8 cellular contexts compared by ENCODE assay signal in the genomic region with DNA sequence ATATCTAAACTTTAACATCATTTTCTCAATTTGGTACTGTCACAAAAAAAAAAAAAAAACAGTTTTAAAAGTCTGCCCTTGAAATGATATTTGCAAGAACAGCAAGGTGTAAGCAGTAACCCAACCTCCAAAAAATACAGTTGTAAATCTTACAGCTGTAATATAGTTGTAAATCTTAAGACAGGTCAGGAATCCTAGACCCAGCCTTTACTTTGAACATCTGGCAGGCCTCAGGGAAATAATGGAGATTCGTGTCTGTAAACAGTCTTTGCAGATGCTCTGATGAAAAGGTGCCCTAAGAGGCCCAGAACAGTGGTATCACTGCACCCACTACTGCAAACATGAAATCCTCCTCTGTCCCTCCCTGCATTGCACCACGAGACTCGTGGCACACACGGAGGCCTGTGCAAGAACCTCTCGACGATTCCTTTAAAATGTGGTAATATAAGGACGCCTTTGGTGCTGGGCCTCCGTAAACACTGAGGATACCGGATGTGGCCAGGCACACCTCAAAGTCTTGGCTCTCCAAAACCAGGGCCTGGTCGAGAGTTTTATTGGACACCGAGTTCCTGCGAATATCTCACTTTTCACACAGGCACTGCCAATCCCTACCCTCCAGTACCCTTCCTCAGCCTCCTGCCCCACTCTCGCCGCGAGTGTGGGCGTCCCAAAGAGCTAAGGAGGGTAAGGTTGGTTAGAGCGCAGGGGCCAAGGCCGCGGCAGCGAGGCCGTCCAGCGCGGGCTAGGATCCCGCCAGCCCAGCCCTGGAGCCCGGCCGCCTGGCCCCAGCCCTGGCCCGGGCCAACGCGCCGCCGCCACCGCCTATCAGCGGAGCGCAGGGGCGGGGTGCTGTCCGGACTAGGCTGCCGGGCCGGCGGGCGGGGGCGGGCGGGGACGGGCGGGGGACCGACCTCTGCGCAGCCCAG. TPM values are rescaled to one million over a fixed set of nuclear protein-coding genes. Genes with fewer than 3 reads are reported as not detected.
DNase-seq lines count a peak whose midpoint lies in the region; ATAC-seq, FAIRE-seq and TF ChIP-seq lines count a peak whose summit lies in the region.

No MANE protein-coding gene starts in this region.

- H3K4me3 ChIP-seq in GM12864 (ENCODE audit: low read depth, low read length) (peak overlapping the region; percentile 96), GM23248 (peak overlapping the region; percentile 98), iPS-20b (ENCODE audit: low read length) (peak overlapping the region; percentile 83), small intestine (ENCODE audit: low read depth in 1 of 2, low read length in 2 of 2) (peak overlapping the region; percentile 77 to 100)

- H3K4me3 Mint-ChIP-seq in T-helper 17 cell: peak overlapping the region; percentile 86
- H3K4me3 Mint-ChIP-seq in brain: peak overlapping the region; percentile 75 to 90 (median 81)

- H3K36me3 ChIP-seq in GM23248 (ENCODE audit: low read depth): no peaks in the 10 kb centered on the region
- H3K36me3 ChIP-seq in KOPT-K1 (ENCODE audit: insufficient read depth, low read length): no peaks in the 10 kb centered on the region
- H3K36me3 ChIP-seq in iPS-20b (ENCODE audit: insufficient read depth, low read depth, low read length): no peaks in the 10 kb centered on the region; the same call in 1 of the 2 replicates
- no peaks in the 10 kb centered on the region for H3K36me3 ChIP-seq in small intestine (ENCODE audit: control insufficient read depth in 2 of 2, insufficient read depth in 2 of 2, low read length in 2 of 2)

- H2AFZ ChIP-seq in GM23248: peak overlapping the region; percentile 87

- peaks cover 50% of the 10 kb centered on the region for H3K4me1 Mint-ChIP-seq in T-helper 17 cell
- peaks cover 84% of the 10 kb centered on the region for H3K4me1 Mint-ChIP-seq in brain

- H4K20me1 ChIP-seq in GM23248 (ENCODE audit: insufficient read depth): no peaks in the 10 kb centered on the region

- H3K36me3 Mint-ChIP-seq in T-helper 17 cell (ENCODE audit: low read depth): peaks cover 2% of the 10 kb centered on the region
- H3K36me3 Mint-ChIP-seq in brain: peaks cover 47% of the 10 kb centered on the region

- no peak for FAIRE-seq in small intestine (lab: Jason Lieb, UNC)

- H3K9ac ChIP-seq in GM23248 (peak overlapping the region; percentile 95), iPS-20b (ENCODE audit: low read depth, low read length) (peak overlapping the region; percentile 85)

- no peaks in the 10 kb centered on the region for H3K9me3 ChIP-seq in GM23248 (ENCODE audit: low read depth)
- no peaks in the 10 kb centered on the region for H3K9me3 ChIP-seq in KOPT-K1 (ENCODE audit: insufficient read depth, low read length, poor library complexity, severe bottlenecking)
- H3K9me3 ChIP-seq in T-helper 17 cell (ENCODE audit: control insufficient read depth, low read length, poor library complexity, severe bottlenecking): no peaks in the 10 kb centered on the region
- no peaks in the 10 kb centered on the region for H3K9me3 ChIP-seq in iPS-20b (ENCODE audit: insufficient read depth, low read depth, low read length)
- H3K9me3 ChIP-seq in small intestine (ENCODE audit: control insufficient read depth, low read depth): no peaks in the 10 kb centered on the region

- in situ Hi-C loops in GM23248 (cut with MboI): no loop called here

- DNase-seq in GM12864 (ENCODE audit: low read depth) (no peak), GM23248 (peak; percentile 56), T-helper 17 cell (peak in 2 of 3 donors; percentile 44 to 54), small intestine (peak; percentile 70), NCI-H187 treated with DMSO at 0.1 percent for 48 hours (lab: John Stamatoyannopoulos, UW) (no peak)

- H3K4me2 ChIP-seq in GM23248 (ENCODE audit: unreplicated experiment): peak overlapping the region; percentile 81

- H3K27me3 Mint-ChIP-seq in T-helper 17 cell (no peaks in the 10 kb centered on the region), brain (peaks cover 6% of the 10 kb centered on the region)

- peaks cover 25% of the 10 kb centered on the region for H3F3A ChIP-seq in GM23248 (ENCODE audit: insufficient read depth)

- H3K79me2 ChIP-seq in GM23248 (ENCODE audit: insufficient read depth): peaks cover 91% of the 10 kb centered on the region

- H3K4me1 ChIP-seq in GM23248 (ENCODE audit: insufficient read depth) (peaks cover 34% of the 10 kb centered on the region), iPS-20b (ENCODE audit: insufficient read depth, low read length) (peaks cover 33% of the 10 kb centered on the region), small intestine (ENCODE audit: control insufficient read depth in 2 of 2, insufficient read depth in 1 of 2, low read depth in 1 of 2, low read length in 1 of 2) (peaks cover 4 to 7% of the 10 kb centered on the region in 2 donors)

- peak overlapping the region; percentile 95 for H3K27ac ChIP-seq in GM23248
- peak overlapping the region; percentile 93 for H3K27ac ChIP-seq in KOPT-K1 (ENCODE audit: low read depth, low read length, poor library complexity, severe bottlenecking)
- H3K27ac ChIP-seq in iPS-20b (ENCODE audit: low read length): peak overlapping the region; percentile 70
- H3K27ac ChIP-seq in small intestine (ENCODE audit: low read depth in 1 of 2, low read length in 1 of 2): peak overlapping the region; percentile 100

- no peaks in the 10 kb centered on the region for H3K9me2 ChIP-seq in GM23248 (ENCODE audit: insufficient read depth)

- peak; percentile 75 for ATAC-seq in T-helper 17 cell

- peak overlapping the region; percentile 66 for H3K27ac Mint-ChIP-seq in T-helper 17 cell
- H3K27ac Mint-ChIP-seq in brain: peak overlapping the region; percentile 71 to 89 (median 82)

- WGBS in GM23248 (ENCODE audit: low coverage in 1 of 2, low lambda C conversion rate in 2 of 2, missing lambda C conversion rate in 2 of 2), 2 experiments: 14 to 16% methylated on average over 26 of the region's 46 CpGs
- 2 to 6% (median 5%) methylated on average over 30 to 46 of the region's 46 CpGs for WGBS in small intestine, 3 donors

- H3K27me3 ChIP-seq in GM23248 (replicated peaks; ENCODE audit: insufficient read depth) (no peaks in the 10 kb centered on the region), iPS-20b (ENCODE audit: insufficient read depth, low read length) (no peaks in the 10 kb centered on the region), small intestine (ENCODE audit: control insufficient read depth in 2 of 2, insufficient read depth in 2 of 2, low read length in 2 of 2) (no peaks in the 10 kb centered on the region)

- H3K9me3 Mint-ChIP-seq in brain: peaks cover 2 to 22% (median 15%) of the 10 kb centered on the region in 5 experiments

- TF ChIP-seq CTCF in GM12864 (IDR thresholded peaks at IDR 0.05; ENCODE audit: low read depth, low read length, missing control alignments): no peak
- no peak for TF ChIP-seq CTCF in brain (conservative IDR thresholded peaks at IDR 0.05)

RNA-seq across cellular contexts. Expression of a gene that starts 0.5 kb away (rescaled TPM):
- total RNA-seq in GM23248 (2014; rRNA removed; shearing (Covaris generic)): 72.1 and 76.6 TPM in 2 replicates
- 66.1 and 69.9 TPM in 2 replicates for polyA plus RNA-seq in GM23248 (2016; fragmentation: Nextera tagmentation; extraction: Ambion mirVana)
- total RNA-seq in T-helper 17 cell: 10 to 100 TPM; 21.1 TPM
- 6.4 TPM for polyA plus RNA-seq in brain (ENCODE audit: insufficient read depth, low read depth, low replicate concordance)
- polyA plus RNA-seq in small intestine: 10 to 100 TPM in 2 of 3 donors, 1 to 10 TPM in 1; 9.8 to 21.5 (median 21.3) TPM

RNA-seq across cellular contexts. Expression of a gene that starts 54.9 kb away (rescaled TPM):
- 74.3 and 76.5 TPM in 2 replicates for total RNA-seq in GM23248 (2014; rRNA removed; shearing (Covaris generic))
- polyA plus RNA-seq in GM23248 (2016; fragmentation: Nextera tagmentation; extraction: Ambion mirVana): 30.3 and 34.6 TPM in 2 replicates
- 100 to 1,000 TPM; 215 to 279 TPM for total RNA-seq in T-helper 17 cell
- 9.1 TPM for polyA plus RNA-seq in brain (ENCODE audit: insufficient read depth, low read depth, low replicate concordance)
- 10 to 100 TPM; 22.4 to 50.5 (median 27.6) TPM for polyA plus RNA-seq in small intestine

Comparison
In these comparisons a context has a peak if more than half of its experiments do, and no peak if none do; other contexts are left out.
1. DNase-seq: peak in GM23248 (single experiment), T-helper 17 cell (2 of 3) and small intestine (single experiment); none in GM12864 (single experiment) and NCI-H187 treated with DMSO at 0.1 percent for 48 hours (single experiment).
2. Peak in every context shown above with its lines, with median percentiles within 50 percentile points of each other: H3K4me3 ChIP-seq and H3K27ac ChIP-seq.